8 cellular contexts compared by ENCODE assay signal in the genomic region with DNA sequence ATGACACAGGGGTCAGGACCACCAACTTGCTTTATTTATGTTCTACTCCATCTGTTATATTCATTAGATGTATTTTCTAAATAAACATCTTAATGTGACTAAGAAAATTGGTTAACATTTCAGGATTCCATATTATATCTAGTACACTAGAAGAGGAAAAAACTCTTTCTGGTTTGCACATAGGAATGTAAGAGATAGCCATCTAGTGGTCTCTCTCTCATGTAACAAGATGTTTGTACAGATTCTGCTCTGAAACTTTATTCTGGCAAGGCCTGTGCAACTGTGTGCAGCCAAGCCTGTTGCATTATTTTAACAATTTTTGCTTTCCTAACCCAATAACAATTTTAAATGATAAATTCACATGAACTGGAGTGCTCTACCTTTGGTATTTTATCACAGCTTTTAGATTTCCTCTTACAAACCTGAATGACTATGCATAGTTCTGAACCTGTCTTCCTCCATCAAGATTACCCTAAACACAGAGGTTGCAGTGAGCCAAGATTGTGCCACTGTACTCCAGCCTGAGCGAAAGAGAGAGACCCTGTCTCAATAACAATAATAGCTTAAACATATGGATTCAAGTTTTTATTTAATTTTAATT.
DNase-seq lines count a peak whose midpoint lies in the region; ATAC-seq and TF ChIP-seq lines count a peak whose summit lies in the region.

No MANE protein-coding gene starts in this region.

- WGBS in esophagus squamous epithelium, 2 donors, result 50 to 80% methylated on average over 1 of the region's 1 CpG

- no peak for TF ChIP-seq POLR2A in esophagus squamous epithelium (IDR thresholded peaks at IDR 0.05)

- no peaks in the 10 kb centered on the region for H3K9me3 ChIP-seq in esophagus squamous epithelium

- no peaks in the 10 kb centered on the region for H3K36me3 ChIP-seq in esophagus squamous epithelium

- H3K27me3 ChIP-seq in esophagus squamous epithelium, result no peaks in the 10 kb centered on the region

- H3K4me1 ChIP-seq in esophagus squamous epithelium, result no peaks in the 10 kb centered on the region

- H3K4me3 ChIP-seq in esophagus squamous epithelium, result no peak overlapping the region

- H3K27ac ChIP-seq in C4-2B, result no peak overlapping the region
- no peak overlapping the region for H3K27ac ChIP-seq in esophagus squamous epithelium

- intact Hi-C loops in esophagus squamous epithelium (cut with DNase I), result no loop called here

- ATAC-seq in GM19395 (IDR thresholded peaks at IDR 0.05; ENCODE audit: unreplicated experiment), result peak; percentile 80

- TF ChIP-seq CTCF in C4-2B (conservative IDR thresholded peaks at IDR 0.05) (peak; percentile 54), esophagus squamous epithelium (IDR thresholded peaks at IDR 0.05) (peak in 4 of 6 experiments; percentile 20 to 42 (median 22))

- DNase-seq in NCI-H69 (lab: John Stamatoyannopoulos, UW) (peak; percentile 54), esophagus squamous epithelium (lab: John Stamatoyannopoulos, UW) (no peak), pons (ENCODE audit: low spot score) (peak; percentile 38), cortex of kidney (lab: John Stamatoyannopoulos, UW) (no peak), SHP77 treated with DMSO at 0.1 percent for 48 hours (lab: John Stamatoyannopoulos, UW) (no peak), NCI-H2107 treated with DMSO at 0.1 percent for 48 hours (lab: John Stamatoyannopoulos, UW; ENCODE audit: unreplicated experiment) (no peak)

Comparison
In these comparisons a context has a peak if more than half of its experiments do, and no peak if none do; other contexts are left out.
1. DNase-seq: peak in NCI-H69 (single experiment) and pons (single experiment); none in esophagus squamous epithelium (single experiment), cortex of kidney (single experiment), SHP77 treated with DMSO at 0.1 percent for 48 hours (single experiment) and NCI-H2107 treated with DMSO at 0.1 percent for 48 hours (single experiment).